25 cellular contexts compared by ENCODE assay signal in genomic region chr5:67413749-67414148, GRCh38.
A peak's percentile ranks its signal among the peaks of the same experiment; 100 is the strongest.
DNase-seq lines count a peak whose midpoint lies in the region; ATAC-seq, FAIRE-seq and TF ChIP-seq lines count a peak whose summit lies in the region.
"Had no signal": no experiment of that assay in that cellular context is flagged by ENCODE, and none has a peak within 500 bp of the region (broad histone marks: within the 10 kb centered on the region; RNA-seq: fewer than 3 reads in every experiment).

No MANE protein-coding gene starts in this region.

- H3K4me1 ChIP-seq in A673 (ENCODE audit: insufficient read depth, low read length, poor library complexity, severe bottlenecking) (peaks cover 50% of the 10 kb centered on the region), endothelial cell of umbilical vein (ENCODE audit: control insufficient read depth, extremely low read depth, insufficient read depth, low read length) (peaks cover 23% of the 10 kb centered on the region), tibial artery (peaks cover 0 to 4% (median 0%) of the 10 kb centered on the region in 4 donors)

- H3K9me3 ChIP-seq in A673 (ENCODE audit: low read depth, low read length, poor library complexity, severe bottlenecking) (no peaks in the 10 kb centered on the region), endothelial cell of umbilical vein (replicated peaks; ENCODE audit: control insufficient read depth, insufficient read depth, low read length) (no peaks in the 10 kb centered on the region), tibial artery (no peaks in the 10 kb centered on the region)
- H3K9me3 ChIP-seq: BE2C; BLaER1 treated with 17β-estradiol and CSF1 and Interleukin-3, amounts not matched to agents 10 nM and 100 nM had no signal

- dilution Hi-C loops in endothelial cell of umbilical vein (cut with MboI; ENCODE audit: extremely low pct_ligation_motif_present, low sequenced_read_pairs), result no loop called here

- peak; percentile 54 for TF ChIP-seq POLR2A in endothelial cell of umbilical vein (IDR thresholded peaks at IDR 0.05; ENCODE audit: low read depth, low read length)

- ATAC-seq in GM18498 (IDR thresholded peaks at IDR 0.05; ENCODE audit: unreplicated experiment), result no peak

- H3K27ac ChIP-seq in A673 (ENCODE audit: low read depth, low read length, poor library complexity, severe bottlenecking) (peak overlapping the region; percentile 62), endothelial cell of umbilical vein (ENCODE audit: insufficient read depth, low read depth, low read length) (peak overlapping the region; percentile 78), tibial artery (no peak overlapping the region)
- H3K27ac ChIP-seq: 22Rv1; BLaER1 treated with 17β-estradiol and CSF1 and Interleukin-3, amounts not matched to agents 10 nM and 100 nM; GM23248 had no signal

- H3K4me3 ChIP-seq in A673 (ENCODE audit: low read depth, low read length, poor library complexity, severe bottlenecking) (no peak overlapping the region), bronchial epithelial cell (ENCODE audit: low read depth, low read length) (no peak overlapping the region), endothelial cell of umbilical vein (replicated peaks in 1 of 3; ENCODE audit: insufficient read depth in 1 of 3, low read depth in 1 of 3, low read length in 3 of 3) (peak overlapping the region in 1 of 3 experiments; percentile 43), tibial artery (no peak overlapping the region)
- H3K4me3 ChIP-seq: BLaER1 treated with 17β-estradiol and CSF1 and Interleukin-3, amounts not matched to agents 10 nM and 100 nM; GM23248 had no signal

- no peaks in the 10 kb centered on the region for H4K20me1 ChIP-seq in endothelial cell of umbilical vein (replicated peaks; ENCODE audit: control insufficient read depth, extremely low read depth, insufficient read depth, low read length)
- H4K20me1 ChIP-seq: BLaER1 treated with 17β-estradiol and CSF1 and Interleukin-3, amounts not matched to agents 10 nM and 100 nM had no signal

- POLR2A ChIA-PET in A673 (lab: Charles Lee; ENCODE audit: low non-redundant PET), result interaction anchor here (0.7 kb wide), 1 partner anchor 13 kb away, joined by 5 read pairs; no protein-coding TSS in a partner anchor
- POLR2A ChIA-PET in endothelial cell of umbilical vein (lab: Charles Lee), result no interaction called here

- H3K9me1 ChIP-seq in endothelial cell of umbilical vein (replicated peaks; ENCODE audit: control insufficient read depth, extremely low read depth, insufficient read depth, low read length), result no peaks in the 10 kb centered on the region

- FAIRE-seq in bronchial epithelial cell (lab: Jason Lieb, UNC) (peak; percentile 32), endothelial cell of umbilical vein (lab: Jason Lieb, UNC) (peak; percentile 78)
- FAIRE-seq: A204.1, D721Med, G401.6, GM12892, GM19239, H1 had no signal

- TF ChIP-seq CTCF in A673 (conservative IDR thresholded peaks at IDR 0.05; ENCODE audit: low read depth, low read length) (no peak), bronchial epithelial cell (IDR thresholded peaks at IDR 0.05; ENCODE audit: insufficient read depth, low read length, severe bottlenecking) (no peak), endothelial cell of umbilical vein (IDR thresholded peaks at IDR 0.05; ENCODE audit: extremely low read depth in 1 of 2, insufficient read depth in 1 of 2, low read depth in 1 of 2, low read length in 2 of 2) (no peak), tibial artery (IDR thresholded peaks at IDR 0.05) (no peak)

- H3K36me3 ChIP-seq in A673 (ENCODE audit: insufficient read depth, low read length, poor library complexity, severe bottlenecking), result no peaks in the 10 kb centered on the region
- H3K36me3 ChIP-seq in bronchial epithelial cell (ENCODE audit: control insufficient read depth, insufficient read depth, low read length), result no peaks in the 10 kb centered on the region
- no peaks in the 10 kb centered on the region for H3K36me3 ChIP-seq in endothelial cell of umbilical vein (ENCODE audit: control insufficient read depth in 2 of 2, extremely low read depth in 1 of 2, insufficient read depth in 2 of 2, low read length in 2 of 2)
- no peaks in the 10 kb centered on the region for H3K36me3 ChIP-seq in tibial artery
- H3K36me3 ChIP-seq: BE2C; BLaER1 treated with 17β-estradiol and CSF1 and Interleukin-3, amounts not matched to agents 10 nM and 100 nM had no signal

- intact Hi-C loops in A673 (cut with micrococcal nuclease; ENCODE audit: unreplicated experiment), result no loop called here
- intact Hi-C loops in endothelial cell of umbilical vein (cut with micrococcal nuclease), result loop anchor here (1.0 kb wide), 1 partner anchor 9 kb away; no protein-coding TSS in a partner anchor
- intact Hi-C loops in tibial artery (cut with DNase I; ENCODE audit: low total_unique reads), result no loop called here

- no peaks in the 10 kb centered on the region for H3K27me3 ChIP-seq in A673 (replicated peaks; ENCODE audit: insufficient read depth, low read depth, low read length, poor library complexity)
- no peaks in the 10 kb centered on the region for H3K27me3 ChIP-seq in bronchial epithelial cell (ENCODE audit: control insufficient read depth, insufficient read depth, low read length)
- no peaks in the 10 kb centered on the region for H3K27me3 ChIP-seq in endothelial cell of umbilical vein (ENCODE audit: control insufficient read depth in 2 of 2, insufficient read depth in 2 of 2, low read length in 2 of 2)
- no peaks in the 10 kb centered on the region for H3K27me3 ChIP-seq in tibial artery
- H3K27me3 ChIP-seq: BE2C; BLaER1 treated with 17β-estradiol and CSF1 and Interleukin-3, amounts not matched to agents 10 nM and 100 nM had no signal

- peak overlapping the region; percentile 70 for H2AFZ ChIP-seq in endothelial cell of umbilical vein (ENCODE audit: low read depth, low read length)
- H2AFZ ChIP-seq: GM23248 had no signal

- DNase-seq in A673 (ENCODE audit: low spot score), result peak; percentile 57
- no peak for DNase-seq in bronchial epithelial cell (ENCODE audit: low read depth)
- peak; percentile 80 for DNase-seq in endothelial cell of umbilical vein (ENCODE audit: low read depth, low spot score)
- DNase-seq in pulmonary artery endothelial cell (ENCODE audit: low read depth, low spot score), result peak; percentile 53
- no peak for DNase-seq in DMS53 (lab: John Stamatoyannopoulos, UW)
- no peak for DNase-seq in tibial artery
- DNase-seq: ACHN; AML-193; BE2C; CD4-positive, alpha-beta T cell; CD8-positive, alpha-beta memory T cell; DMS 273 treated with DMSO at 0.1 percent for 48 hours; DND-41; GM23248; H7; HCEC 1CT had no signal

- H3K9ac ChIP-seq in endothelial cell of umbilical vein (replicated peaks; ENCODE audit: extremely low read depth, insufficient read depth, low read length), result peak overlapping the region; percentile 42
- H3K9ac ChIP-seq: BLaER1 treated with 17β-estradiol and CSF1 and Interleukin-3, amounts not matched to agents 10 nM and 100 nM; GM23248 had no signal

- BruUV-seq in A673 (replicated peaks; lab: Mats Ljungman, UMichigan), result no TSS peak
- no TSS peak for BruUV-seq in endothelial cell of umbilical vein (replicated peaks; lab: Mats Ljungman, UMichigan)

- peak overlapping the region; percentile 80 for H3K4me2 ChIP-seq in endothelial cell of umbilical vein (ENCODE audit: insufficient read depth, low read length)
- H3K4me2 ChIP-seq: BLaER1 treated with 17β-estradiol and CSF1 and Interleukin-3, amounts not matched to agents 10 nM and 100 nM had no signal

- CTCF ChIA-PET in A673 (lab: Charles Lee) (no interaction called here), endothelial cell of umbilical vein (lab: Charles Lee) (interaction anchor here (0.8 to 1.7 kb wide), 4 partner anchors 9 to 839 kb away, joined by 4 to 7 read pairs (median 5); no protein-coding TSS in a partner anchor)

- no peaks in the 10 kb centered on the region for H3K79me2 ChIP-seq in endothelial cell of umbilical vein (ENCODE audit: control insufficient read depth, insufficient read depth, low read length)

TF ChIP-seq in endothelial cell of umbilical vein, 7 proteins besides CTCF, POLR2A, EP300 and RAD21:
- TF ChIP-seq EZH2 (IDR thresholded peaks at IDR 0.05; ENCODE audit: borderline replicate concordance, low read depth, low read length, severe bottlenecking), result no peak
- TF ChIP-seq FOS (IDR thresholded peaks at IDR 0.05; ENCODE audit: borderline replicate concordance, insufficient read depth, low read length), result peak; percentile 65
- no peak for TF ChIP-seq MYC (IDR thresholded peaks at IDR 0.05; ENCODE audit: low read depth, low read length)
- peak; percentile 69 for TF ChIP-seq JUN (IDR thresholded peaks at IDR 0.05; ENCODE audit: borderline replicate concordance, insufficient read depth, insufficient read length, low read depth)
- peak; percentile 54 for TF ChIP-seq POLR2AphosphoS5 (IDR thresholded peaks at IDR 0.05; ENCODE audit: insufficient read depth, low read depth, low read length)
- no peak for TF ChIP-seq MAX (IDR thresholded peaks at IDR 0.05; ENCODE audit: insufficient read depth, insufficient read length)
- peak; percentile 14 for TF ChIP-seq GATA2 (IDR thresholded peaks at IDR 0.05; ENCODE audit: insufficient read depth, insufficient read length, low read depth, low read length)
TF ChIP-seq in endothelial cell of umbilical vein: peak in this region for 4.

Comparison
In these comparisons a context has a peak if more than half of its experiments do, and no peak if none do; other contexts are left out.
1. DNase-seq: peak in A673 (single experiment), endothelial cell of umbilical vein (single experiment) and pulmonary artery endothelial cell (single experiment); none in bronchial epithelial cell (single experiment), DMS53 (single experiment) and tibial artery (0 of 2).
2. H3K27ac ChIP-seq: peak in A673 (single experiment) and endothelial cell of umbilical vein (single experiment); none in tibial artery (0 of 2).